ENCODE assay signal across 29 cellular contexts in genomic region chr3:17132286-17133115, GRCh38.
"Had no signal": no experiment of that assay in that cellular context is flagged by ENCODE, and none has a peak within 500 bp of the region (broad histone marks: within the 10 kb centered on the region; RNA-seq: fewer than 3 reads in every experiment).

No MANE protein-coding gene starts in this region.

- H3K4me3 ChIP-seq: heart left ventricle, skin epidermis, upper lobe of right lung had no signal

- H3K9me3 ChIP-seq: neutrophil, upper lobe of right lung had no signal

- H3K27ac ChIP-seq: brain microvascular endothelial cell, foreskin keratinocyte, heart left ventricle, neutrophil, skin epidermis, upper lobe of right lung had no signal

- ATAC-seq: esophagus mucosa; foreskin keratinocyte; heart left ventricle; SK-N-SH treated with all-trans-retinoic acid at 6 μM for 48 hours; stimulated activated effector memory CD8-positive, alpha-beta T cell treated with anti-CD3 and anti-CD28 coated beads, Interleukin-12 subunit alpha, Interleukin-12 subunit beta, amount 100 ng/mL, for 72 hours; T-helper 17 cell; upper lobe of right lung; WTC11 had no signal

- H3K27ac Mint-ChIP-seq: activated CD4-positive, alpha-beta memory T cell treated with anti-CD3 and anti-CD28 coated beads, Interleukin-2, amount 10 ng/mL, durations not matched to agents 7 days and 5 days; activated CD4-positive, alpha-beta T cell treated with anti-CD3 and anti-CD28 coated beads, Interleukin-2, amount 10 ng/mL, durations not matched to agents 7 days and 5 days; activated naive CD8-positive, alpha-beta T cell; activated T-helper 2 cell treated with anti-CD3 and anti-CD28 coated beads, Interferon-gamma antibody, Interleukin-2, Interleukin-4, amounts not matched to agents 10 μg/mL and 5 μg/mL and 100 μg/mL, durations not matched to agents 14 hours and 24 hours and 36 hours; immature natural killer cell; mesothelial cell of epicardium; nephron progenitor cell; stimulated activated effector memory CD8-positive, alpha-beta T cell treated with anti-CD3 and anti-CD28 coated beads, Interleukin-12 subunit alpha, Interleukin-12 subunit beta, amount 100 ng/mL, for 72 hours; stimulated activated naive CD8-positive, alpha-beta T cell treated with anti-CD3 and anti-CD28 coated beads, Interleukin-15, Interleukin-2, amounts not matched to agents 100 ng/mL and 50 ng/mL, for 24 hours; WTC11 had no signal

- H3K36me3 ChIP-seq: brain microvascular endothelial cell, heart left ventricle, neutrophil, upper lobe of right lung had no signal

- H3K4me1 ChIP-seq: foreskin keratinocyte, upper lobe of right lung had no signal

- H3K27me3 Mint-ChIP-seq: activated CD4-positive, alpha-beta memory T cell treated with anti-CD3 and anti-CD28 coated beads, Interleukin-2, amount 10 ng/mL, durations not matched to agents 7 days and 5 days; activated CD4-positive, alpha-beta T cell treated with anti-CD3 and anti-CD28 coated beads, Interleukin-2, amount 10 ng/mL, durations not matched to agents 7 days and 5 days; activated naive CD8-positive, alpha-beta T cell; naive B cell; stimulated activated naive CD8-positive, alpha-beta T cell treated with anti-CD3 and anti-CD28 coated beads, Interleukin-15, Interleukin-2, amounts not matched to agents 100 ng/mL and 50 ng/mL, for 24 hours; T-helper 17 cell had no signal

- H3K4me1 Mint-ChIP-seq: activated CD4-positive, alpha-beta memory T cell treated with anti-CD3 and anti-CD28 coated beads, Interleukin-2, amount 10 ng/mL, durations not matched to agents 7 days and 5 days; activated CD4-positive, alpha-beta T cell treated with anti-CD3 and anti-CD28 coated beads, Interleukin-2, amount 10 ng/mL, durations not matched to agents 7 days and 5 days; naive B cell; T-helper 17 cell; WTC11 had no signal

- H3K27me3 ChIP-seq: brain microvascular endothelial cell, foreskin keratinocyte, heart left ventricle, neutrophil, upper lobe of right lung had no signal

- H3K36me3 Mint-ChIP-seq: mesothelial cell of epicardium; stimulated activated effector memory CD8-positive, alpha-beta T cell treated with anti-CD3 and anti-CD28 coated beads, Interleukin-12 subunit alpha, Interleukin-12 subunit beta, amount 100 ng/mL, for 72 hours had no signal

- H3K4me3 Mint-ChIP-seq: activated CD4-positive, alpha-beta memory T cell treated with anti-CD3 and anti-CD28 coated beads, Interleukin-2, amount 10 ng/mL, durations not matched to agents 7 days and 5 days; activated CD4-positive, alpha-beta T cell treated with anti-CD3 and anti-CD28 coated beads, Interleukin-2, amount 10 ng/mL, durations not matched to agents 7 days and 5 days; activated naive CD8-positive, alpha-beta T cell; immature natural killer cell; mesothelial cell of epicardium; nephron progenitor cell; stimulated activated effector memory CD8-positive, alpha-beta T cell treated with anti-CD3 and anti-CD28 coated beads, Interleukin-12 subunit alpha, Interleukin-12 subunit beta, amount 100 ng/mL, for 72 hours; stimulated activated naive CD8-positive, alpha-beta T cell treated with anti-CD3 and anti-CD28 coated beads, Interleukin-15, Interleukin-2, amounts not matched to agents 100 ng/mL and 50 ng/mL, for 24 hours; T-helper 17 cell; WTC11 had no signal

- DNase-seq: activated CD4-positive, alpha-beta memory T cell treated with anti-CD3 and anti-CD28 coated beads, Interleukin-2, amount 10 ng/mL, durations not matched to agents 7 days and 5 days; activated CD4-positive, alpha-beta T cell treated with anti-CD3 and anti-CD28 coated beads for 1 hour; activated CD4-positive, alpha-beta T cell treated with anti-CD3 and anti-CD28 coated beads, Interleukin-2, amount 10 ng/mL, durations not matched to agents 7 days and 5 days; activated naive CD4-positive, alpha-beta T cell treated with Interleukin-2 at 50 U/mL for 16 hours; activated T-cell treated with anti-CD3 and anti-CD28 coated beads, Interleukin-2, amount 50 U/mL, for 1 hour; brain microvascular endothelial cell; caudate nucleus; foreskin keratinocyte; heart left ventricle; hypothalamus; immature natural killer cell; naive B cell; nephron progenitor cell; stimulated activated CD4-positive, alpha-beta T cell treated with anti-CD3 and anti-CD28 coated beads, Interleukin-12 subunit alpha, Interleukin-12 subunit beta, amount 100 ng/mL, for 4 hours; stimulated activated CD4-positive, alpha-beta T cell treated with anti-CD3 and anti-CD28 coated beads, Interleukin-4, amount 100 ng/mL, for 1 hour; substantia nigra; T-helper 17 cell; T1000; upper lobe of right lung had no signal
